Comparison of ENCODE assay signal across 6 cellular contexts in genomic region chr11:59095972-59096575, GRCh38. TPM values are rescaled to one million over a fixed set of nuclear protein-coding genes. Genes with fewer than 3 reads are reported as not detected.
"Had no signal": no experiment of that assay in that cellular context is flagged by ENCODE, and none has a peak within 500 bp of the region (broad histone marks: within the 10 kb centered on the region; RNA-seq: fewer than 3 reads in every experiment).

No MANE protein-coding gene starts in this region.

RNA-seq across cellular contexts. Expression of gene GLYATL1B, which starts 10.0 kb away (rescaled TPM):
- total RNA-seq: HT-29, M059J, PC-9, Peyer's patch, Right ventricle myocardium inferior, RPMI7951 had no signal
